In genomic region chr17:3127451-3127850, GRCh38 we compare ENCODE assay signal across 10 cellular contexts. TPM values are rescaled to one million over a fixed set of nuclear protein-coding genes. Genes with fewer than 3 reads are reported as not detected.
"Had no signal": no experiment of that assay in that cellular context is flagged by ENCODE, and none has a peak within 500 bp of the region (broad histone marks: within the 10 kb centered on the region; RNA-seq: fewer than 3 reads in every experiment).

TSS of gene OR1G1 (minus strand) at chr17:3127551. CDS start at chr17:3127551, 0 bp downstream.

- H3K4me3 ChIP-seq: K562 had no signal

- H3K4me2 ChIP-seq: KMS-11 had no signal

- H3K27ac Mint-ChIP-seq: IgD-negative memory B cell had no signal

- ATAC-seq: HepG2, K562 had no signal

- DNase-seq: IMR-90, KBM-7, KG1 had no signal

- H3K27ac ChIP-seq: HL-60, KMS-11 had no signal

RNA-seq across cellular contexts. Expression of gene OR1G1, which starts in this region (rescaled TPM):
- total RNA-seq: HepG2, HT-29, HT1080, IMR-90, K562 had no signal
- polyA plus RNA-seq: HepG2, IgD-negative memory B cell, IMR-90, K562 had no signal
